ENCODE assay signal across 1 cellular context in the genomic region with DNA sequence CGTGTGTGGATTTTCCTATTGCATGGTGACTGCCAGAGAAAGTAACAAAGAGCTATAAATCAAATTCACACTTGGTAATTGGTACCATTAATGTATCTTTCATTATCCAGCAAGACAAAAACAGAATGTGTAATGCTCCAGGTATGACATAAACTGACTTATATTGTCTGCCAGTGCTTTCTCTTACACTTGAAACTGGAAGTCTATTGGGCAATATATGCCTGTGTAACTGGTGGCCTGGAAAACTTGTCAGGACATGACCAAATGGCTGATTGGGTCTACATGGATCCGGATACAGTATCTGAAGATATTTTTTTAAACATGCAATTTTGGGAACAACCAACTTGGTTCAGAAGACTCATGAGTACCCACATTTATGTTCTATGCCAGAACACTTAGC.
TF ChIP-seq lines count a peak whose summit lies in the region.

No MANE protein-coding gene starts in this region.

TF ChIP-seq in GM23338, 12 proteins besides CTCF, POLR2A, EP300 and RAD21 (continued from another document):
- TF ChIP-seq, protein P1, sequence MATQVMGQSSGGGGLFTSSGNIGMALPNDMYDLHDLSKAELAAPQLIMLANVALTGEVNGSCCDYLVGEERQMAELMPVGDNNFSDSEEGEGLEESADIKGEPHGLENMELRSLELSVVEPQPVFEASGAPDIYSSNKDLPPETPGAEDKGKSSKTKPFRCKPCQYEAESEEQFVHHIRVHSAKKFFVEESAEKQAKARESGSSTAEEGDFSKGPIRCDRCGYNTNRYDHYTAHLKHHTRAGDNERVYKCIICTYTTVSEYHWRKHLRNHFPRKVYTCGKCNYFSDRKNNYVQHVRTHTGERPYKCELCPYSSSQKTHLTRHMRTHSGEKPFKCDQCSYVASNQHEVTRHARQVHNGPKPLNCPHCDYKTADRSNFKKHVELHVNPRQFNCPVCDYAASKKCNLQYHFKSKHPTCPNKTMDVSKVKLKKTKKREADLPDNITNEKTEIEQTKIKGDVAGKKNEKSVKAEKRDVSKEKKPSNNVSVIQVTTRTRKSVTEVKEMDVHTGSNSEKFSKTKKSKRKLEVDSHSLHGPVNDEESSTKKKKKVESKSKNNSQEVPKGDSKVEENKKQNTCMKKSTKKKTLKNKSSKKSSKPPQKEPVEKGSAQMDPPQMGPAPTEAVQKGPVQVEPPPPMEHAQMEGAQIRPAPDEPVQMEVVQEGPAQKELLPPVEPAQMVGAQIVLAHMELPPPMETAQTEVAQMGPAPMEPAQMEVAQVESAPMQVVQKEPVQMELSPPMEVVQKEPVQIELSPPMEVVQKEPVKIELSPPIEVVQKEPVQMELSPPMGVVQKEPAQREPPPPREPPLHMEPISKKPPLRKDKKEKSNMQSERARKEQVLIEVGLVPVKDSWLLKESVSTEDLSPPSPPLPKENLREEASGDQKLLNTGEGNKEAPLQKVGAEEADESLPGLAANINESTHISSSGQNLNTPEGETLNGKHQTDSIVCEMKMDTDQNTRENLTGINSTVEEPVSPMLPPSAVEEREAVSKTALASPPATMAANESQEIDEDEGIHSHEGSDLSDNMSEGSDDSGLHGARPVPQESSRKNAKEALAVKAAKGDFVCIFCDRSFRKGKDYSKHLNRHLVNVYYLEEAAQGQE (IDR thresholded peaks at IDR 0.05; ENCODE audit: unreplicated experiment): no peak
- no peak for TF ChIP-seq POLR2AphosphoS5 (IDR thresholded peaks at IDR 0.05; ENCODE audit: low read depth)
- TF ChIP-seq NANOG (IDR thresholded peaks at IDR 0.05; ENCODE audit: borderline replicate concordance): no peak
- TF ChIP-seq CREB1 (CRISPR knock-in tag; IDR thresholded peaks at IDR 0.05; ENCODE audit: low read depth): no peak
- no peak for TF ChIP-seq ZNF114 (CRISPR knock-in tag; IDR thresholded peaks at IDR 0.05)
- TF ChIP-seq EZH2phosphoT487 (IDR thresholded peaks at IDR 0.05; ENCODE audit: unreplicated experiment): no peak
- TF ChIP-seq JUNB (IDR thresholded peaks at IDR 0.05; ENCODE audit: unreplicated experiment): no peak
- no peak for TF ChIP-seq EZH2 (IDR thresholded peaks at IDR 0.05; ENCODE audit: low read depth, unreplicated experiment)
- no peak for TF ChIP-seq ZNF331 (CRISPR knock-in tag; IDR thresholded peaks at IDR 0.05; ENCODE audit: low read depth)
- no peak for TF ChIP-seq STAT1 (IDR thresholded peaks at IDR 0.05; ENCODE audit: unreplicated experiment)
